17 cellular contexts compared by ENCODE assay signal in genomic region chr7:138797715-138798320, GRCh38. TPM values are rescaled to one million over a fixed set of nuclear protein-coding genes. Genes with fewer than 3 reads are reported as not detected.
DNase-seq lines count a peak whose midpoint lies in the region; TF ChIP-seq lines count a peak whose summit lies in the region.
"Had no signal": no experiment of that assay in that cellular context is flagged by ENCODE, and none has a peak within 500 bp of the region (broad histone marks: within the 10 kb centered on the region; RNA-seq: fewer than 3 reads in every experiment).

Gene ATP6V0A4, minus strand, starts transcription at chr7:138798196. Its CDS starts 26,949 bp downstream, at chr7:138771247.
A gene with protein sequence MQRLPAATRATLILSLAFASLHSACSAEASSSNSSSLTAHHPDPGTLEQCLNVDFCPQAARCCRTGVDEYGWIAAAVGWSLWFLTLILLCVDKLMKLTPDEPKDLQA (plus strand): TSS chr7:138797994. CDS start chr7:138798105, 111 bp downstream.

- H3K4me3 ChIP-seq in suprapubic skin: no peak within 1 kb of the TSS
- H3K4me3 ChIP-seq: right atrium auricular region had no signal

- no peaks in the 10 kb centered on the region for H3K9me3 ChIP-seq in suprapubic skin
- H3K9me3 ChIP-seq: right atrium auricular region had no signal

- no peaks in the 10 kb centered on the region for H3K36me3 ChIP-seq in suprapubic skin
- H3K36me3 ChIP-seq: right atrium auricular region had no signal

- no peaks in the 10 kb centered on the region for H3K4me1 ChIP-seq in suprapubic skin
- H3K4me1 ChIP-seq: right atrium auricular region had no signal

- DNase-seq in activated gamma-delta T cell treated with Interleukin-2 at 50 U/mL for 16 hours (peak; percentile 20), activated gamma-delta T cell (lab: John Stamatoyannopoulos, UW) (no peak), kidney tubule cell (ENCODE audit: low spot score) (peak; percentile 26), suprapubic skin (ENCODE audit: low spot score in 2 of 2) (peak in 1 of 2 donors; percentile 52), OCI-M1 (lab: John Stamatoyannopoulos, UW) (no peak), NCI-H2171 (lab: John Stamatoyannopoulos, UW) (no peak)
- peak; percentile 5 for DNase-seq in central memory CD4-positive, alpha-beta T cell
- no peak for DNase-seq in effector CD8-positive, alpha-beta T cell (lab: John Stamatoyannopoulos, UW)
- DNase-seq: activated CD4-positive, alpha-beta T cell treated with anti-CD3 and anti-CD28 coated beads for 4 hours; activated T-cell treated with anti-CD3 and anti-CD28 coated beads, Interleukin-2, amount 50 U/mL, for 24 hours; NCI-H1105 treated with DMSO at 0.1 percent for 48 hours; nephron progenitor cell; SHP77 had no signal

- no peak for TF ChIP-seq EP300 in suprapubic skin (IDR thresholded peaks at IDR 0.05)

- H3K27ac ChIP-seq in suprapubic skin: peak within 1 kb of the TSS; percentile 14
- H3K27ac ChIP-seq: right atrium auricular region had no signal

- H3K27me3 ChIP-seq in suprapubic skin: no peaks in the 10 kb centered on the region
- H3K27me3 ChIP-seq: right atrium auricular region had no signal

- 14% methylated on average over 14 of the region's 14 CpGs for WGBS in suprapubic skin

- no peak for TF ChIP-seq POLR2A in suprapubic skin (IDR thresholded peaks at IDR 0.05)

- TF ChIP-seq CTCF in suprapubic skin (IDR thresholded peaks at IDR 0.05): no peak

RNA-seq across cellular contexts. Expression of gene ATP6V0A4, which starts in this region (rescaled TPM):
- total RNA-seq in suprapubic skin: 10 to 100 TPM; 16.6 to 37.2 (median 28.4) TPM
- total RNA-seq: left lobe of liver, right atrium auricular region had no signal

RNA-seq across cellular contexts. Expression of the second gene that starts in this region (rescaled TPM):
- 10 to 100 TPM; 11.4 to 20.8 (median 14.8) TPM for total RNA-seq in suprapubic skin
- total RNA-seq: chondrocyte, left lobe of liver, right atrium auricular region, urinary bladder had no signal

Comparison
In these comparisons a context has a peak if more than half of its experiments do, and no peak if none do; other contexts are left out.
1. DNase-seq: peak in activated gamma-delta T cell treated with Interleukin-2 at 50 U/mL for 16 hours (single experiment), central memory CD4-positive, alpha-beta T cell (single experiment) and kidney tubule cell (single experiment); none in activated gamma-delta T cell (single experiment), OCI-M1 (single experiment), NCI-H2171 (single experiment) and effector CD8-positive, alpha-beta T cell (single experiment).